1 cellular context compared by ENCODE assay signal in the genomic region with DNA sequence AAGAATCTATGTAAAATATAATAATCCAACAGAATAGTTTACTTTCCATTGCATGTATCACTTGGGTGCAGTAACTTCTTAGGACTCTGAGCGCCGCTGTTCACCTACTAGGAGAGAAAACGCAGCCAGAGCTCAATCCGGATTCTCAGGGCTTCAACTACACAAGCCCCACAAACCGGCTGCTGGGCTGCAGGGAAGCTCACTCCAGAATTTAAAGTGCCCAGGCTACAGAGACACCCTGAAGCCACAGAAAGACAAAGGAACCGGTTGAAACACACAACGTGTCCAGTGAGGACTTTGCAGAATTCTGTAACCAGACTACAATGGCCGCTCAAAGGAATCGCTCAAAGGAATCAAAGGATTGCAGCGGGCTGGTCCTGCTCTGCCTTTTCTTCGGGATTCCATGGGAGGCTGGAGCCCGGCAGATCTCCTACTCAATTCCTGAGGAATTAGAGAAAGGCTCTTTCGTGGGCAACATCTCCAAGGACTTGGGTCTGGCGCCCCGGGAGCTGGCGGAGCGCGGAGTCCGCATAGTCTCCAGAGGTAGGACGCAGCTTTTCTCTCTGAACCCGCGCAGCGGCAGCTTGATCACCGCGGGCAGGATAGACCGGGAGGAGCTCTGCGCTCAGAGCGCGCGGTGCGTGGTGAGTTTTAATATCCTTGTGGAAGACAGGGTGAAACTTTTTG.
TF ChIP-seq lines count a peak whose summit lies in the region.

A gene (plus strand): TSS at position 135 of the 687 bp plus-strand sequence. CDS start 189 bp downstream, at position 324.

TF ChIP-seq in K562, 482 proteins besides CTCF, POLR2A, EP300 and RAD21:
- TF ChIP-seq, protein P1, sequence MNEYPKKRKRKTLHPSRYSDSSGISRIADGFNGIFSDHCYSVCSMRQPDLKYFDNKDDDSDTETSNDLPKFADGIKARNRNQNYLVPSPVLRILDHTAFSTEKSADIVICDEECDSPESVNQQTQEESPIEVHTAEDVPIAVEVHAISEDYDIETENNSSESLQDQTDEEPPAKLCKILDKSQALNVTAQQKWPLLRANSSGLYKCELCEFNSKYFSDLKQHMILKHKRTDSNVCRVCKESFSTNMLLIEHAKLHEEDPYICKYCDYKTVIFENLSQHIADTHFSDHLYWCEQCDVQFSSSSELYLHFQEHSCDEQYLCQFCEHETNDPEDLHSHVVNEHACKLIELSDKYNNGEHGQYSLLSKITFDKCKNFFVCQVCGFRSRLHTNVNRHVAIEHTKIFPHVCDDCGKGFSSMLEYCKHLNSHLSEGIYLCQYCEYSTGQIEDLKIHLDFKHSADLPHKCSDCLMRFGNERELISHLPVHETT (CRISPR knock-in tag; conservative IDR thresholded peaks at IDR 0.05 in 1 of 2, IDR thresholded peaks at IDR 0.05 in 1 of 2), result no peak
- TF ChIP-seq ZNF124 (CRISPR knock-in tag; IDR thresholded peaks at IDR 0.05) (no peak), ZNF282 (CRISPR knock-in tag; IDR thresholded peaks at IDR 0.05) (no peak), ZSCAN29 (IDR thresholded peaks at IDR 0.05) (peak; percentile 95), NRF1 (conservative IDR thresholded peaks at IDR 0.05 in 1 of 2, IDR thresholded peaks at IDR 0.05 in 1 of 2) (peak; percentile 33 to 37; a peak in 2 of 4 replicates), PHF8 (IDR thresholded peaks at IDR 0.05; ENCODE audit: borderline replicate concordance, low read length) (no peak), MEF2D (tag; conservative IDR thresholded peaks at IDR 0.05; ENCODE audit: low read depth) (no peak), LEF1 (IDR thresholded peaks at IDR 0.05) (no peak)
